ENCODE assay signal across 1 cellular context in the genomic region with DNA sequence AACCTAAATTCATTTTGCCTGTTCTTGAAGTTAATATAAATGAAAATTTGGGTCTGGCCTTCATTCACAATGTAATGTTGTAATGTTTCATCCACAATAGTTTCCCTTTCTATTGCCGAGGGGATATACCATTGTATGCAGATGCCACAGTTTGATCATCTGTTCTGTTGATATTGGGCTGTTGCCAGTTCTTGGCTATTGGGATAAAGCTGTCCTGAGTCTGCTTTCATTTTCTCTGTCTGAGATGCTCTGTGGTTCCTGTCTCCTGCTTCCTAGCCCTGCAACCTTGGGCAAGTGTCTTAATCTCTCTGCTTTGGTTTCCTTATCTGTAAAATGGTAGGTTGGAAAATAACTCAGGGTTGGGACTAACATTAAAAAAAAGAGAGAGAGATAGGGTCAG.
TF ChIP-seq lines count a peak whose summit lies in the region.

No MANE protein-coding gene starts in this region.

TF ChIP-seq in WTC11, 78 proteins besides CTCF, POLR2A, EP300 and RAD21 (continued from another document):
- no peak for TF ChIP-seq CBFB (CRISPR knock-in tag; IDR thresholded peaks at IDR 0.05; ENCODE audit: low read depth)
- no peak for TF ChIP-seq ATF1 (CRISPR knock-in tag; IDR thresholded peaks at IDR 0.05)
- TF ChIP-seq ZNF317 (CRISPR knock-in tag; IDR thresholded peaks at IDR 0.05; ENCODE audit: borderline replicate concordance, low read depth): no peak
